ENCODE assay signal across 23 cellular contexts in the genomic region with DNA sequence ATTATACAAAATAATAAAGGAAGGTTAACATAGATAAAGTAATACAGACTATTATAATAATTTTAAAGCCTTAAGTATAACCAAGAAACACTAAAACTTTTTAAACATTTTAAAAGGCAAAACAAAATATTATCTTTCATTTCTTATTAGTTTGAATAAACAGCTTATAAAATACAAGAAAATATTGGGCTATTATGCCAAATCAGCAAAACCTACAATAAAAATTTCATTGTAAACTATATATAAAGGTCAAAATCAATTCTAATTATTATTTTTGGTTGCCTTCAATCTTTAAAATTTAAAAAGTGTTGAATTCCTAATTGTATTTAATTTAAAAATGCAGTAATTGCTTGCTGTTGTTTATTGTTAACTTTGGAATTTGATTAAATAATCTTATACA.
DNase-seq lines count a peak whose midpoint lies in the region; ATAC-seq, FAIRE-seq and TF ChIP-seq lines count a peak whose summit lies in the region.
"Had no signal": no experiment of that assay in that cellular context is flagged by ENCODE, and none has a peak within 500 bp of the region (broad histone marks: within the 10 kb centered on the region; RNA-seq: fewer than 3 reads in every experiment).

No MANE protein-coding gene starts in this region.

- POLR2A ChIA-PET in A549 (lab: Yijun Ruan, JAX): no interaction called here
- POLR2A ChIA-PET in IMR-90 (lab: Charles Lee; ENCODE audit: unreplicated experiment): no interaction called here

- in situ Hi-C loops in IMR-90 (cut with MboI; ENCODE audit: low sequenced_read_pairs): no loop called here

- no peak overlapping the region for H3K9ac ChIP-seq in IMR-90 (ENCODE audit: low read depth, low read length)
- H3K9ac ChIP-seq: BLaER1 treated with 17β-estradiol and CSF1 and Interleukin-3, amounts not matched to agents 10 nM and 100 nM; GM23248 had no signal

- no peak for TF ChIP-seq EP300 in A549 (IDR thresholded peaks at IDR 0.05)

- no peak overlapping the region for H2AK9ac ChIP-seq in IMR-90 (replicated peaks; ENCODE audit: low read depth, low read length, poor library complexity)

- no peak overlapping the region for H4K5ac ChIP-seq in IMR-90 (ENCODE audit: low read depth, low read length)

- H3K4me2 ChIP-seq in A549 (no peak overlapping the region), IMR-90 (ENCODE audit: low read depth, low read length) (no peak overlapping the region)
- H3K4me2 ChIP-seq: BLaER1 treated with 17β-estradiol and CSF1 and Interleukin-3, amounts not matched to agents 10 nM and 100 nM had no signal

- TF ChIP-seq RAD21 in A549 (conservative IDR thresholded peaks at IDR 0.05 in 1 of 2, IDR thresholded peaks at IDR 0.05 in 1 of 2): no peak
- TF ChIP-seq RAD21 in IMR-90 (IDR thresholded peaks at IDR 0.05; ENCODE audit: low read length): no peak

- no peak overlapping the region for H3K14ac ChIP-seq in IMR-90 (replicated peaks; ENCODE audit: low read depth, low read length)

- H3K9me3 ChIP-seq in A549 (no peaks in the 10 kb centered on the region), IMR-90 (ENCODE audit: control insufficient read depth, insufficient read depth, low read length) (no peaks in the 10 kb centered on the region)
- H3K9me3 ChIP-seq: BE2C had no signal

- CTCF ChIA-PET in A549 (lab: Yijun Ruan, JAX) (interaction anchor here (1.5 kb wide), 1 partner anchor 23 kb away, joined by 3 read pairs; no protein-coding TSS in a partner anchor), IMR-90 (lab: Yijun Ruan, JAX) (interaction anchor here (1.3 kb wide), 1 partner anchor 14 kb away, joined by 3 read pairs; no protein-coding TSS in a partner anchor)

- H4K20me1 ChIP-seq in IMR-90 (ENCODE audit: insufficient read depth, low read length): no peaks in the 10 kb centered on the region
- H4K20me1 ChIP-seq: BLaER1 treated with 17β-estradiol and CSF1 and Interleukin-3, amounts not matched to agents 10 nM and 100 nM had no signal

- no peak for TF ChIP-seq CTCF in A549 (IDR thresholded peaks at IDR 0.05)
- no peak for TF ChIP-seq CTCF in IMR-90 (conservative IDR thresholded peaks at IDR 0.05; ENCODE audit: low read depth, low read length)

- no peak overlapping the region for H4K8ac ChIP-seq in IMR-90 (ENCODE audit: low read depth in 2 of 2, low read length in 2 of 2)

- H2BK120ac ChIP-seq in IMR-90 (ENCODE audit: low read depth, low read length): no peak overlapping the region

- dilution Hi-C loops in IMR-90 (cut with HindIII; ENCODE audit: low sequenced_read_pairs, unreplicated experiment): no loop called here

- H3K9me1 ChIP-seq in IMR-90 (ENCODE audit: insufficient read depth, low read length): no peaks in the 10 kb centered on the region

- no peaks in the 10 kb centered on the region for H3K4me1 ChIP-seq in A549
- no peaks in the 10 kb centered on the region for H3K4me1 ChIP-seq in IMR-90 (ENCODE audit: control insufficient read depth, insufficient read depth, low read length)
- H3K4me1 ChIP-seq: BE2C; BLaER1 treated with 17β-estradiol and CSF1 and Interleukin-3, amounts not matched to agents 10 nM and 100 nM had no signal

- H4K91ac ChIP-seq in IMR-90 (ENCODE audit: insufficient read depth, low read depth, low read length): no peak overlapping the region

- H2BK15ac ChIP-seq in IMR-90 (ENCODE audit: low read depth, low read length): no peak overlapping the region

- FAIRE-seq in A549 (lab: Jason Lieb, UNC): no peak
- FAIRE-seq in frontal cortex (lab: Jason Lieb, UNC): peak; percentile 21
- FAIRE-seq: D721Med, GM12892, GM19239, H1 had no signal

- H3K18ac ChIP-seq in IMR-90 (ENCODE audit: low read depth, low read length): no peak overlapping the region

- ATAC-seq in A549 (no peak), IMR-90 (ENCODE audit: low read depth) (no peak), HG02678 (IDR thresholded peaks at IDR 0.05; ENCODE audit: unreplicated experiment) (no peak)

- H3K56ac ChIP-seq in IMR-90 (ENCODE audit: extremely low read depth, insufficient read depth, low read length): no peak overlapping the region

- H3K27me3 ChIP-seq in IMR-90 (ENCODE audit: control insufficient read depth, insufficient read depth, low read length): no peaks in the 10 kb centered on the region; the same call in 1 of the 2 replicates
- H3K27me3 ChIP-seq: BE2C; BLaER1 treated with 17β-estradiol and CSF1 and Interleukin-3, amounts not matched to agents 10 nM and 100 nM had no signal

- DNase-seq in A549 (ENCODE audit: low read depth in 1 of 2, low spot score in 1 of 2) (no peak), IMR-90 (no peak), frontal cortex (ENCODE audit: low spot score in 2 of 2) (no peak), islet precursor cell (no peak)
- no peak for DNase-seq in stimulated activated CD4-positive, alpha-beta T cell treated with anti-CD3 and anti-CD28 coated beads, Interleukin-2, amount 100 ng/mL, for 24 hours
- DNase-seq: ACHN; AML-193; BE2C; CD4-positive, alpha-beta T cell; CD8-positive, alpha-beta memory T cell; DMS 273 treated with DMSO at 0.1 percent for 48 hours; DMS79; EL; GF-D8; GM23248; H7; HCEC 1CT had no signal

- H2AFZ ChIP-seq in IMR-90 (replicated peaks; ENCODE audit: low read length, poor library complexity): no peak overlapping the region
- H2AFZ ChIP-seq: GM23248 had no signal

- TF ChIP-seq POLR2A in A549 (IDR thresholded peaks at IDR 0.05; ENCODE audit: low read length) (no peak), IMR-90 (IDR thresholded peaks at IDR 0.05; ENCODE audit: low read depth, low read length) (no peak)

- no peak overlapping the region for H3K23ac ChIP-seq in IMR-90 (ENCODE audit: low read depth, low read length)

- H2AK5ac ChIP-seq in IMR-90 (ENCODE audit: low read depth, low read length): no peak overlapping the region

- H3K4me3 ChIP-seq in A549: no peak overlapping the region
- no peak overlapping the region for H3K4me3 ChIP-seq in IMR-90 (ENCODE audit: insufficient read depth, low read depth, low read length)
- H3K4me3 ChIP-seq: BLaER1 treated with 17β-estradiol and CSF1 and Interleukin-3, amounts not matched to agents 10 nM and 100 nM; GM23248 had no signal

- no TSS peak for BruUV-seq in IMR-90 (replicated peaks; lab: Mats Ljungman, UMichigan)

- H3K27ac ChIP-seq in A549 (no peak overlapping the region), IMR-90 (ENCODE audit: insufficient read depth, low read length) (no peak overlapping the region)
- H3K27ac ChIP-seq: BLaER1 treated with 17β-estradiol and CSF1 and Interleukin-3, amounts not matched to agents 10 nM and 100 nM; GM23248 had no signal

- no peaks in the 10 kb centered on the region for H3K36me3 ChIP-seq in IMR-90 (ENCODE audit: control insufficient read depth, insufficient read depth, low read length)
- H3K36me3 ChIP-seq: BE2C; BLaER1 treated with 17β-estradiol and CSF1 and Interleukin-3, amounts not matched to agents 10 nM and 100 nM had no signal

- H2BK5ac ChIP-seq in IMR-90 (ENCODE audit: low read depth, low read length, poor library complexity, severe bottlenecking): no peak overlapping the region

- no peak overlapping the region for H2BK20ac ChIP-seq in IMR-90 (ENCODE audit: low read depth, low read length)

- H3K79me1 ChIP-seq in IMR-90 (ENCODE audit: low read depth in 1 of 2, low read length in 2 of 2): no peaks in the 10 kb centered on the region

- intact Hi-C loops in IMR-90 (cut with micrococcal nuclease): no loop called here

- no peak overlapping the region for H3K4ac ChIP-seq in IMR-90 (ENCODE audit: low read depth, low read length)

TF ChIP-seq in A549, 52 proteins besides CTCF, POLR2A, EP300 and RAD21:
- TF ChIP-seq CBX8 (IDR thresholded peaks at IDR 0.05) (no peak), NR3C1 (IDR thresholded peaks at IDR 0.05) (no peak), MAFK (IDR thresholded peaks at IDR 0.05; ENCODE audit: partially characterized antibody) (peak; percentile 62)

TF ChIP-seq in IMR-90, 13 proteins besides CTCF, POLR2A, EP300 and RAD21:
- no peak for TF ChIP-seq CEBPB (IDR thresholded peaks at IDR 0.05; ENCODE audit: low read depth, low read length)
- peak; percentile 55 for TF ChIP-seq MAFK (IDR thresholded peaks at IDR 0.05; ENCODE audit: low read depth, low read length)
TF ChIP-seq in IMR-90: peak in this region for 1.
